ENCODE assay signal across 8 cellular contexts in the genomic region with DNA sequence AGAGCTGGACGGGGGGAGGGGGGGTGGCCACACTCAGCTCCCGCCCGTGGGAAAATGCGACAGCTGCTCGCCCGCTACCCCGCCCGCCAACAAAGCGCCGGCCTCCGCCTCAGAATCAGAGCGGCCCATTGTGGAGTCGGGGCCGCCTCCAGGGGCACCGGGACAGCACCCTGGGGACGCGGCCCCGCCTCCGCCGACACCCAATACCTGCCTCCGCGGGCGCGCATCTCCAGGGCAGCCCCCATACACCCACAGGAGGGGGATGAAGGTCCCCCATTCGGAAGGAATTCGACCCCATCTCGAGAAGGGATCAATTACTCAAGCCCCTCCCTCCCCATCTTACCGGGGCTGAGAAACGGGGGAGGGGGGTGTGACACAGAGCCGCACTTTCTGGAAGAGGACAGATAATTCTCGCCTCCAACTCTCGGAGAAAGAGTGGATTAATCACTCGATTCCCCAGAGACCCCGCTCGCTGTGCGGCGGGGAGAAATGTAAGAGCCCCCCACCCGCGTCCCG. TPM values are rescaled to one million over a fixed set of nuclear protein-coding genes. Genes with fewer than 3 reads are reported as not detected.
DNase-seq lines count a peak whose midpoint lies in the region; ATAC-seq and TF ChIP-seq lines count a peak whose summit lies in the region.

No MANE protein-coding gene starts in this region.

- H3K27me3 ChIP-seq in left lung: no peaks in the 10 kb centered on the region

- peaks cover 0 to 37% of the 10 kb centered on the region in 2 donors for H3K36me3 ChIP-seq in left lung

- peak; percentile 20 for ATAC-seq in left lung

- peak in 2 of 3 experiments; percentile 36 to 52 for DNase-seq in NCI-H1417 (lab: John Stamatoyannopoulos, UW)
- DNase-seq in NCI-H1417 treated with DMSO at 0.1 percent for 48 hours (lab: John Stamatoyannopoulos, UW): no peak
- DNase-seq in activated CD4-positive, CD25-positive, alpha-beta regulatory T cell treated with anti-CD3 and anti-CD28 coated beads, Interleukin-2, amount 50 U/mL, for 72 hours: peak; percentile 73
- DNase-seq in choroid plexus epithelial cell (ENCODE audit: low read depth): no peak
- peak; percentile 78 to 93 for DNase-seq in left lung
- peak; percentile 62 for DNase-seq in stimulated activated CD4-positive, alpha-beta T cell treated with anti-CD3 and anti-CD28 coated beads, Interleukin-4, amount 100 ng/mL, for 24 hours
- no peak for DNase-seq in G401 (ENCODE audit: low spot score)
- no peak for DNase-seq in NCI-H1694 treated with DMSO at 0.1 percent for 48 hours (lab: John Stamatoyannopoulos, UW)

- H3K9me3 ChIP-seq in left lung: no peaks in the 10 kb centered on the region

- H3K27ac ChIP-seq in left lung: peak overlapping the region; percentile 90 to 99

- H3K4me1 ChIP-seq in left lung: peaks cover 35 to 73% of the 10 kb centered on the region in 2 donors

- H3K4me3 ChIP-seq in choroid plexus epithelial cell (ENCODE audit: low read depth, low read length): peak overlapping the region; percentile 67
- peak overlapping the region; percentile 78 to 96 for H3K4me3 ChIP-seq in left lung

- TF ChIP-seq CTCF in choroid plexus epithelial cell (conservative IDR thresholded peaks at IDR 0.05; ENCODE audit: low read depth, low read length) (no peak), left lung (IDR thresholded peaks at IDR 0.05) (no peak)

- in situ Hi-C loops in G401 (cut with HindIII; ENCODE audit: low sequenced_read_pairs): loop anchor here (5.0 kb wide), 1 partner anchor 57 kb away; no protein-coding TSS in a partner anchor

- intact Hi-C loops in left lung (cut with DNase I): loop anchor here in 1 of 2 donors (10.0 kb wide), 1 partner anchor 70 kb away; no protein-coding TSS in a partner anchor

RNA-seq across cellular contexts. Expression of gene NOTCH1, which starts 1.2 kb away (rescaled TPM):
- 100 to 1,000 TPM in 1 of 2 donors, 10 to 100 TPM in 1; 65.1 to 102 TPM for total RNA-seq in left lung
- total RNA-seq in G401 (2014; rRNA removed; shearing (Covaris generic)): 10.9 and 13.8 TPM in 2 replicates

Comparison
In these comparisons a context has a peak if more than half of its experiments do, and no peak if none do; other contexts are left out.
1. DNase-seq: peak in NCI-H1417 (2 of 3), activated CD4-positive, CD25-positive, alpha-beta regulatory T cell treated with anti-CD3 and anti-CD28 coated beads, Interleukin-2, amount 50 U/mL, for 72 hours (single experiment), left lung (2 of 2) and stimulated activated CD4-positive, alpha-beta T cell treated with anti-CD3 and anti-CD28 coated beads, Interleukin-4, amount 100 ng/mL, for 24 hours (single experiment); none in NCI-H1417 treated with DMSO at 0.1 percent for 48 hours (single experiment), choroid plexus epithelial cell (single experiment), G401 (single experiment) and NCI-H1694 treated with DMSO at 0.1 percent for 48 hours (single experiment).